1 cellular context compared by ENCODE assay signal in the genomic region with DNA sequence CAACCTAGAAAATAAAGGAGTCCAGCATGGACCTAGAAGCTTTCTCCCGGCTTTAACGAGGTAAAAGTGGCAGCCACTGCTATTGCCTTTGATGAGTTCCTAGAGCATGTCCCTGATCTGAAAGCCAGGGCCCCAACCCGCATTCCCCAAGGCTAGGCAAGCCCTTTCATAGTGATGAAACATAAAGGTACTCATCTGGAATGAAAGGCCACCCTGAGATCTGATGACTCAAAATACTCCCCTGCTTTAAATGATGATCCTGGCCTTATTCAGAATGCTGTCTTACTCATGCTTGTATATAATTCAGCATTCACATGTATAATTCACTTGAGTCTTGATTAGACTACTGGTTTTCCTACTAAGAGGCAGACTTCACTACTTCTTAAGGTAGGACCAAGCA.
TF ChIP-seq lines count a peak whose summit lies in the region.

No MANE protein-coding gene starts in this region.

TF ChIP-seq in HCT116, 20 proteins besides CTCF, POLR2A, EP300 and RAD21 (continued from another document):
- TF ChIP-seq, protein P1, sequence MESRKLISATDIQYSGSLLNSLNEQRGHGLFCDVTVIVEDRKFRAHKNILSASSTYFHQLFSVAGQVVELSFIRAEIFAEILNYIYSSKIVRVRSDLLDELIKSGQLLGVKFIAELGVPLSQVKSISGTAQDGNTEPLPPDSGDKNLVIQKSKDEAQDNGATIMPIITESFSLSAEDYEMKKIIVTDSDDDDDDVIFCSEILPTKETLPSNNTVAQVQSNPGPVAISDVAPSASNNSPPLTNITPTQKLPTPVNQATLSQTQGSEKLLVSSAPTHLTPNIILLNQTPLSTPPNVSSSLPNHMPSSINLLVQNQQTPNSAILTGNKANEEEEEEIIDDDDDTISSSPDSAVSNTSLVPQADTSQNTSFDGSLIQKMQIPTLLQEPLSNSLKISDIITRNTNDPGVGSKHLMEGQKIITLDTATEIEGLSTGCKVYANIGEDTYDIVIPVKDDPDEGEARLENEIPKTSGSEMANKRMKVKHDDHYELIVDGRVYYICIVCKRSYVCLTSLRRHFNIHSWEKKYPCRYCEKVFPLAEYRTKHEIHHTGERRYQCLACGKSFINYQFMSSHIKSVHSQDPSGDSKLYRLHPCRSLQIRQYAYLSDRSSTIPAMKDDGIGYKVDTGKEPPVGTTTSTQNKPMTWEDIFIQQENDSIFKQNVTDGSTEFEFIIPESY (IDR thresholded peaks at IDR 0.05; ENCODE audit: extremely low read depth, insufficient replicate concordance, low read length), result no peak
- TF ChIP-seq EZH2 (IDR thresholded peaks at IDR 0.05) (no peak), CBX3 (IDR thresholded peaks at IDR 0.05; ENCODE audit: low read depth) (no peak), SRF (IDR thresholded peaks at IDR 0.05; ENCODE audit: low read depth) (no peak)
